Comparison of ENCODE assay signal across 13 cellular contexts in the genomic region with DNA sequence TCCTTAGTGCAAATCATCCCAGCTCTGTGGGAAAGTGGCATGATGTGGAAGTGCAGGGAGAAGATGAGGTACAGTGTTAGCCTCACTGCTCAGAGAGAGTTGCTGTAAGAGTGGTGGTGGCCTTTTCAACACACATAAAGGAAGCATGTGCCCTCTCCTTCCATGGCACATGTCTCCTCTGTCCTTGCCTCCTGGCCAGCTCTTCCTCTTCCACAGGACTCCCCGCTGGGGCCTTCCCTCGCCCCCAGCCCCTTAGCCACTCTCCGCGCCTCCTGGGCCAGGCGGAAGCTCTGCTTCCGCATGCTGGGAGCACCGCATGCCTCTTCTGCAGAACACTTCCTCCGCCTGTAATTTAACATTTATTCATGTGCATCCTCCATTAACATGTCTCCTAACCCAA. TPM values are rescaled to one million over a fixed set of nuclear protein-coding genes. Genes with fewer than 3 reads are reported as not detected.
DNase-seq lines count a peak whose midpoint lies in the region; ATAC-seq and TF ChIP-seq lines count a peak whose summit lies in the region.
"Had no signal": no experiment of that assay in that cellular context is flagged by ENCODE, and none has a peak within 500 bp of the region (broad histone marks: within the 10 kb centered on the region; RNA-seq: fewer than 3 reads in every experiment).

No MANE protein-coding gene starts in this region.

- peak in 1 of 3 donors; percentile 19 for DNase-seq in CD4-positive, CD25-positive, alpha-beta regulatory T cell
- peak in 1 of 3 donors; percentile 33 for DNase-seq in mucosa of descending colon
- no peak for DNase-seq in activated CD4-positive, CD25-positive, alpha-beta regulatory T cell (lab: John Stamatoyannopoulos, UW)
- DNase-seq in NCI-H526 treated with DMSO at 0.1 percent for 48 hours (lab: John Stamatoyannopoulos, UW): no peak
- DNase-seq: COR-L47; effector CD8-positive, alpha-beta T cell; KBM-7; NCI-H510A treated with DMSO at 0.1 percent for 48 hours had no signal

- H4K20me1 ChIP-seq in BLaER1: no peaks in the 10 kb centered on the region
- no peaks in the 10 kb centered on the region for H4K20me1 ChIP-seq in OCI-LY3 (ENCODE audit: insufficient read depth, low read length)

- peak overlapping the region; percentile 21; the same call in 1 of the 2 replicates for H3K9ac ChIP-seq in BLaER1
- peak overlapping the region; percentile 15; the same call in 1 of the 2 replicates for H3K9ac ChIP-seq in OCI-LY3 (ENCODE audit: low read length)

- no peaks in the 10 kb centered on the region for H3K36me3 Mint-ChIP-seq in CD4-positive, CD25-positive, alpha-beta regulatory T cell

- H3K4me2 ChIP-seq in BLaER1 (peak overlapping the region; percentile 66), OCI-LY3 (ENCODE audit: low read length) (peak overlapping the region; percentile 81)

- no peaks in the 10 kb centered on the region for H3K9me3 ChIP-seq in BLaER1
- no peaks in the 10 kb centered on the region for H3K9me3 ChIP-seq in CD4-positive, CD25-positive, alpha-beta regulatory T cell (ENCODE audit: control insufficient read depth in 2 of 2, low read length in 2 of 2)
- no peaks in the 10 kb centered on the region for H3K9me3 ChIP-seq in OCI-LY3 (ENCODE audit: insufficient read depth, low read length)
- H3K9me3 ChIP-seq in mucosa of descending colon: no peaks in the 10 kb centered on the region
- H3K9me3 ChIP-seq: breast epithelium had no signal

- H3K27me3 Mint-ChIP-seq in CD4-positive, CD25-positive, alpha-beta regulatory T cell: peaks cover 16% of the 10 kb centered on the region

- H3K9me3 Mint-ChIP-seq in CD4-positive, CD25-positive, alpha-beta regulatory T cell: no peaks in the 10 kb centered on the region

- no peak for ATAC-seq in CD4-positive, CD25-positive, alpha-beta regulatory T cell (ENCODE audit: low read depth in 2 of 2)
- ATAC-seq in mucosa of descending colon (peak; percentile 18), GM18909 (IDR thresholded peaks at IDR 0.05; ENCODE audit: poor library complexity, unreplicated experiment) (no peak), GM18870 (IDR thresholded peaks at IDR 0.05; ENCODE audit: unreplicated experiment) (no peak)

- H3K79me2 ChIP-seq in OCI-LY3 (ENCODE audit: low read length): no peaks in the 10 kb centered on the region

- no peak for TF ChIP-seq CTCF in OCI-LY3 (IDR thresholded peaks at IDR 0.05; ENCODE audit: low read depth, low read length)
- no peak for TF ChIP-seq CTCF in mucosa of descending colon (IDR thresholded peaks at IDR 0.05)

- H3K36me3 ChIP-seq in BLaER1 (no peaks in the 10 kb centered on the region), OCI-LY3 (replicated peaks; ENCODE audit: low read depth, low read length) (no peaks in the 10 kb centered on the region), mucosa of descending colon (ENCODE audit: low read depth) (no peaks in the 10 kb centered on the region)
- no peaks in the 10 kb centered on the region for H3K36me3 ChIP-seq in CD4-positive, CD25-positive, alpha-beta regulatory T cell (ENCODE audit: control insufficient read depth, insufficient read depth, low read length)
- H3K36me3 ChIP-seq: breast epithelium had no signal

- H2AFZ ChIP-seq in OCI-LY3 (ENCODE audit: low read depth, low read length): peak overlapping the region; percentile 45; the same call in 1 of the 2 replicates

- peak overlapping the region; percentile 68 for H3K27ac ChIP-seq in BLaER1
- H3K27ac ChIP-seq in CD4-positive, CD25-positive, alpha-beta regulatory T cell (ENCODE audit: insufficient read depth, low read length, poor library complexity, severe bottlenecking): peak overlapping the region; percentile 56
- H3K27ac ChIP-seq in OCI-LY3 (ENCODE audit: low read length): no peak overlapping the region
- H3K27ac ChIP-seq: breast epithelium had no signal

- intact Hi-C loops in mucosa of descending colon (cut with DNase I, micrococcal nuclease): no loop called here

- H3K4me1 ChIP-seq in BLaER1 (peaks cover 62% of the 10 kb centered on the region), OCI-LY3 (ENCODE audit: low read length) (peaks cover 45% of the 10 kb centered on the region), mucosa of descending colon (ENCODE audit: low read depth) (no peaks in the 10 kb centered on the region)
- H3K4me1 ChIP-seq in CD4-positive, CD25-positive, alpha-beta regulatory T cell (ENCODE audit: control insufficient read depth, insufficient read depth, low read length, poor library complexity, severe bottlenecking): peaks cover 23% of the 10 kb centered on the region
- H3K4me1 ChIP-seq: breast epithelium had no signal

- H3K4me3 ChIP-seq in BLaER1 (no peak overlapping the region), OCI-LY3 (ENCODE audit: low read length) (peak overlapping the region; percentile 43), mucosa of descending colon (no peak overlapping the region)
- H3K4me3 ChIP-seq in CD4-positive, CD25-positive, alpha-beta regulatory T cell (ENCODE audit: low read depth, low read length): peak overlapping the region; percentile 75
- H3K4me3 ChIP-seq: breast epithelium had no signal

- H3K27ac Mint-ChIP-seq in CD4-positive, CD25-positive, alpha-beta regulatory T cell: peak overlapping the region; percentile 84 to 90 (median 88)

- peaks cover 22 to 35% (median 24%) of the 10 kb centered on the region in 4 donors for H3K4me1 Mint-ChIP-seq in CD4-positive, CD25-positive, alpha-beta regulatory T cell

- peak overlapping the region in 3 of 4 donors; percentile 19 to 86 (median 83) for H3K4me3 Mint-ChIP-seq in CD4-positive, CD25-positive, alpha-beta regulatory T cell

- H3K27me3 ChIP-seq in BLaER1 (no peaks in the 10 kb centered on the region), OCI-LY3 (ENCODE audit: low read depth, low read length) (peaks cover 24% of the 10 kb centered on the region)
- H3K27me3 ChIP-seq in CD4-positive, CD25-positive, alpha-beta regulatory T cell (ENCODE audit: control insufficient read depth, insufficient read depth, low read length): no peaks in the 10 kb centered on the region
- H3K27me3 ChIP-seq: breast epithelium had no signal

RNA-seq across cellular contexts. Expression of gene KCNMB1, which starts 4.8 kb away (rescaled TPM):
- total RNA-seq in CD4-positive, CD25-positive, alpha-beta regulatory T cell: 0.25 TPM
- polyA plus RNA-seq in CD4-positive, CD25-positive, alpha-beta regulatory T cell: under 1 TPM in 1 of 4 donors, not detected in 3; 0.03 TPM
- 10 to 100 TPM in 1 of 3 donors, 1 to 10 TPM in 2; 1.5 to 59.1 (median 5.5) TPM for total RNA-seq in mucosa of descending colon

Comparison
In these comparisons a context has a peak if more than half of its experiments do, and no peak if none do; other contexts are left out.
1. H3K4me3 ChIP-seq: peak in CD4-positive, CD25-positive, alpha-beta regulatory T cell (single experiment) and OCI-LY3 (single experiment); none in BLaER1 (single experiment) and mucosa of descending colon (single experiment).